8 cellular contexts compared by ENCODE assay signal in genomic region chrX:21840199-21840557, GRCh38. TPM values are rescaled to one million over a fixed set of nuclear protein-coding genes. Genes with fewer than 3 reads are reported as not detected.
DNase-seq lines count a peak whose midpoint lies in the region; ATAC-seq and TF ChIP-seq lines count a peak whose summit lies in the region.

No MANE protein-coding gene starts in this region.

- H3K4me3 ChIP-seq in GM12864 (ENCODE audit: low read depth, low read length) (peak overlapping the region; percentile 82), fibroblast of mammary gland (ENCODE audit: control insufficient read depth, low read depth, low read length) (peak overlapping the region; percentile 66), retinal pigment epithelial cell (ENCODE audit: low read length) (peak overlapping the region; percentile 72)

- TF ChIP-seq CTCF in GM12864 (IDR thresholded peaks at IDR 0.05; ENCODE audit: low read depth, low read length, missing control alignments) (no peak), fibroblast of mammary gland (conservative IDR thresholded peaks at IDR 0.05; ENCODE audit: control insufficient read depth, insufficient read depth, low read depth, low read length) (no peak), retinal pigment epithelial cell (conservative IDR thresholded peaks at IDR 0.05; ENCODE audit: low read depth, low read length) (no peak)

- ATAC-seq in HG02763 (IDR thresholded peaks at IDR 0.05; ENCODE audit: unreplicated experiment) (peak; percentile 2), HG03280 (IDR thresholded peaks at IDR 0.05; ENCODE audit: unreplicated experiment) (no peak)

- DNase-seq in GM12864 (ENCODE audit: low read depth) (no peak), SW480 (ENCODE audit: low spot score) (peak; percentile 3), fibroblast of mammary gland (ENCODE audit: low read depth) (peak; percentile 9), retinal pigment epithelial cell (ENCODE audit: low read depth) (no peak), DMS153 (lab: John Stamatoyannopoulos, UW) (no peak), H4 (ENCODE audit: low spot score) (no peak)

RNA-seq across cellular contexts. Expression of gene MBTPS2, which starts 0.8 kb away (rescaled TPM):
- total RNA-seq in H4 (2014; rRNA removed; shearing (Covaris generic)): 7.6 and 7.8 TPM in 2 replicates

RNA-seq across cellular contexts. Expression of gene YY2, which starts 15.6 kb away (rescaled TPM):
- 2.1 and 2.4 TPM in 2 replicates for total RNA-seq in H4 (2014; rRNA removed; shearing (Covaris generic))

Comparison
In these comparisons a context has a peak if more than half of its experiments do, and no peak if none do; other contexts are left out.
1. DNase-seq: peak in SW480 (single experiment) and fibroblast of mammary gland (single experiment); none in GM12864 (single experiment), retinal pigment epithelial cell (single experiment), DMS153 (single experiment) and H4 (single experiment).
2. Peak in every context shown above with its lines, with median percentiles within 50 percentile points of each other: H3K4me3 ChIP-seq.